Comparison of ENCODE assay signal across 9 cellular contexts in genomic region chr15:80991446-80991845, GRCh38. TPM values are rescaled to one million over a fixed set of nuclear protein-coding genes. Genes with fewer than 3 reads are reported as not detected.
DNase-seq lines count a peak whose midpoint lies in the region; ATAC-seq and TF ChIP-seq lines count a peak whose summit lies in the region.
"Had no signal": no experiment of that assay in that cellular context is flagged by ENCODE, and none has a peak within 500 bp of the region (broad histone marks: within the 10 kb centered on the region; RNA-seq: fewer than 3 reads in every experiment).

No MANE protein-coding gene starts in this region.

- H3K9me3 Mint-ChIP-seq in T-cell, result no peaks in the 10 kb centered on the region

- ATAC-seq in T-cell (replicated peaks in 1 of 4), result peak in 1 of 4 experiments; percentile 19
- ATAC-seq in HG02870 (IDR thresholded peaks at IDR 0.05; ENCODE audit: unreplicated experiment), result no peak

- H3K27ac ChIP-seq in stomach, result peak overlapping the region in 4 of 5 donors; percentile 92 to 96 (median 94)
- H3K27ac ChIP-seq in hepatocyte, result no peak overlapping the region

- no peaks in the 10 kb centered on the region for H3K9me2 ChIP-seq in hepatocyte (replicated peaks; ENCODE audit: insufficient read depth)

- WGBS in stomach, 5 donors, result 34 to 42% (median 41%) methylated on average over 4 of the region's 4 CpGs
- 84% methylated on average over 4 of the region's 4 CpGs for WGBS in hepatocyte (ENCODE audit: low lambda C conversion rate, missing lambda C conversion rate)

- H4K20me1 ChIP-seq in hepatocyte (ENCODE audit: insufficient read depth, poor library complexity, severe bottlenecking), result peaks cover 9% of the 10 kb centered on the region

- CTCF ChIA-PET in T-cell (lab: Charles Lee), result interaction anchor here in 1 of 2 donors (0.6 to 1.5 kb wide), 2 partner anchors 10 to 15 kb away, joined by 3 to 6 read pairs; no protein-coding TSS in a partner anchor

- H3K4me1 ChIP-seq in stomach (peaks cover 25 to 50% (median 40%) of the 10 kb centered on the region in 4 donors), hepatocyte (ENCODE audit: insufficient read depth) (peaks cover 10% of the 10 kb centered on the region)

- H3K36me3 ChIP-seq in stomach, result no peaks in the 10 kb centered on the region
- H3K36me3 ChIP-seq in hepatocyte (replicated peaks; ENCODE audit: insufficient read depth, low read depth), result no peaks in the 10 kb centered on the region

- H3K4me2 ChIP-seq in hepatocyte, result no peak overlapping the region

- peaks cover 7% of the 10 kb centered on the region for H3K36me3 Mint-ChIP-seq in T-cell

- intact Hi-C loops in head of caudate nucleus (cut with DNase I), result loop anchor here (10.0 kb wide), 1 partner anchor 273 kb away; no protein-coding TSS in a partner anchor
- intact Hi-C loops in stomach (cut with DNase I; ENCODE audit: low total_unique reads), result no loop called here

- peaks cover 53 to 60% (median 53%) of the 10 kb centered on the region in 3 donors for H3K4me1 Mint-ChIP-seq in T-cell

- peak; percentile 10 for TF ChIP-seq CTCF in HFF-Myc (IDR thresholded peaks at IDR 0.05; ENCODE audit: low read depth, low read length, missing control alignments)
- no peak for TF ChIP-seq CTCF in stomach (IDR thresholded peaks at IDR 0.05)
- no peak for TF ChIP-seq CTCF in hepatocyte (IDR thresholded peaks at IDR 0.05; ENCODE audit: poor library complexity)

- H3K27me3 ChIP-seq in stomach, result no peaks in the 10 kb centered on the region
- H3K27me3 ChIP-seq in hepatocyte, result no peaks in the 10 kb centered on the region

- TF ChIP-seq POLR2A in stomach (IDR thresholded peaks at IDR 0.05), result no peak

- H3K4me3 ChIP-seq in HFF-Myc (replicated peaks; ENCODE audit: low read depth, low read length), result no peak overlapping the region
- no peak overlapping the region for H3K4me3 ChIP-seq in stomach
- no peak overlapping the region for H3K4me3 ChIP-seq in hepatocyte

- H3K27me3 Mint-ChIP-seq in T-cell, result no peaks in the 10 kb centered on the region

- peak overlapping the region; percentile 50 to 56 for H3K27ac Mint-ChIP-seq in T-cell

- TF ChIP-seq EP300 in stomach (IDR thresholded peaks at IDR 0.05), result no peak

- POLR2A ChIA-PET in T-cell (lab: Charles Lee), result no interaction called here

- H3K79me2 ChIP-seq in hepatocyte, result peaks cover 30% of the 10 kb centered on the region

- peak overlapping the region in 1 of 3 donors; percentile 15 for H3K4me3 Mint-ChIP-seq in T-cell

- DNase-seq in HFF-Myc (ENCODE audit: extremely low read depth, low read depth) (no peak), T-cell (peak in 3 of 34 experiments; percentile 12 to 27 (median 14)), head of caudate nucleus (peak in 39 of 42 donors; percentile 44 to 89 (median 77)), stomach (no peak), 8988T (no peak), hepatocyte (ENCODE audit: low spot score) (no peak)
- no peak for DNase-seq in stimulated activated CD4-positive, alpha-beta T cell treated with anti-CD3 and anti-CD28 coated beads, Interleukin-2, amount 100 ng/mL, for 24 hours
- DNase-seq: activated CD8-positive, alpha-beta memory T cell treated with anti-CD3 and anti-CD28 coated beads, Interleukin-2, amount 50 U/mL, for 4 hours had no signal

- H3K9me3 ChIP-seq in stomach (no peaks in the 10 kb centered on the region), hepatocyte (ENCODE audit: low read depth) (no peaks in the 10 kb centered on the region)

- no peak overlapping the region for H2AFZ ChIP-seq in hepatocyte

RNA-seq across cellular contexts. Expression of gene MESD, which starts 1.8 kb away (rescaled TPM):
- total RNA-seq in T-cell (10 to 100 TPM; 17.7 to 32.8 (median 30.7) TPM), stomach (10 to 100 TPM; 11.2 to 34.8 (median 24.2) TPM), hepatocyte (27.1 and 27.4 TPM in 2 replicates)
- polyA plus RNA-seq in stomach (1 to 10 TPM; 5.5 to 10.0 (median 9.2) TPM), hepatocyte (47.6 and 52.2 TPM in 2 replicates)

RNA-seq across cellular contexts. Expression of gene TLNRD1, which starts 9.3 kb away (rescaled TPM):
- total RNA-seq in T-cell (10 to 100 TPM; 10.9 to 36.2 (median 29.8) TPM), stomach (10 to 100 TPM in 4 of 5 donors, 1 to 10 TPM in 1; 1.8 to 88.3 (median 21.0) TPM), hepatocyte (13.3 and 15.6 TPM in 2 replicates)
- polyA plus RNA-seq in stomach (1 to 10 TPM; 5.7 to 8.4 (median 6.9) TPM), hepatocyte (10.3 and 14.6 TPM in 2 replicates)

Comparison
In these comparisons a context has a peak if more than half of its experiments do, and no peak if none do; other contexts are left out.
1. DNase-seq: peak in head of caudate nucleus (39 of 42); none in HFF-Myc (single experiment), stomach (single experiment), 8988T (single experiment), stimulated activated CD4-positive, alpha-beta T cell treated with anti-CD3 and anti-CD28 coated beads, Interleukin-2, amount 100 ng/mL, for 24 hours (0 of 2) and hepatocyte (single experiment).